In the genomic region with DNA sequence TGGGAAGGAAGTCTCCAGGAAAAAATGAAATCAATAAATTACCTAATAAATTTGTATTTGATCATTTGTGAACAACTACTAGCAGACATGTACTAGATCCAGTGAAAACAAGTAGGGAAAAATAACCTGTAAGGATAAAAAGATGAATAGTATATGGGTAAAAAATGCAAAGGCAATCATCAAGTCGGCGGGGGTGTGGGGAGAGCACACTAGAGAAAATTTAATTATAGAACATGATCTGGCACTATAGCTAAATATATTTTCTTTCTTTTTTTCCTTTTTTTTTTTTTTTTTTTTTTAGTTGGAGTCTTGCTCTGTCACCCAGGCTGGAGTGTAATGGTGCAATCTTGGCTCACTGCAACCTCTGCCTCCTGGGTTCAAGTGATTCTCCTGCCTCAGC, we compare ENCODE assay signal across 27 cellular contexts.
"Had no signal": no experiment of that assay in that cellular context is flagged by ENCODE, and none has a peak within 500 bp of the region (broad histone marks: within the 10 kb centered on the region; RNA-seq: fewer than 3 reads in every experiment).

No MANE protein-coding gene starts in this region.

- DNase-seq: activated CD4-positive, alpha-beta T cell treated with anti-CD3 and anti-CD28 coated beads for 1 hour; activated CD4-positive, alpha-beta T cell treated with anti-CD3 and anti-CD28 coated beads for 4 hours; activated CD4-positive, alpha-beta T cell treated with anti-CD3 and anti-CD28 coated beads, Interleukin-2, amount 10 ng/mL, durations not matched to agents 7 days and 5 days; activated CD4-positive, alpha-beta T cell treated with anti-CD3 and anti-CD28 coated beads, Interleukin-2, amount 50 U/mL, for 4 hours; activated CD8-positive, alpha-beta memory T cell treated with anti-CD3 and anti-CD28 coated beads, Interleukin-2, amount 50 U/mL, for 4 hours; activated effector memory CD4-positive, alpha-beta T cell treated with anti-CD3 and anti-CD28 coated beads, Interleukin-2, amount 50 U/mL, for 16 hours; activated naive CD4-positive, alpha-beta T cell treated with anti-CD3 and anti-CD28 coated beads for 36 hours; activated naive CD8-positive, alpha-beta T cell treated with anti-CD3 and anti-CD28 coated beads for 36 hours; activated naive CD8-positive, alpha-beta T cell treated with anti-CD3 and anti-CD28 coated beads, Interleukin-2, amount 50 U/mL, for 24 hours; activated T-cell treated with anti-CD3 and anti-CD28 coated beads, Interleukin-2, amount 50 U/mL, for 1 hour; activated T-cell treated with anti-CD3 and anti-CD28 coated beads, Interleukin-2, amount 50 U/mL, for 48 hours; anterior cingulate cortex; body of pancreas; cortex of kidney; dermis blood vessel endothelial cell; effector CD4-positive, alpha-beta T cell; foreskin fibroblast; gastrocnemius medialis; heart right ventricle; T-helper 2 cell had no signal

- H3K27ac ChIP-seq: body of pancreas, epithelial cell of prostate, heart right ventricle had no signal

- H3K27ac Mint-ChIP-seq: activated CD4-positive, alpha-beta T cell treated with anti-CD3 and anti-CD28 coated beads, Interleukin-2, amount 10 ng/mL, durations not matched to agents 7 days and 5 days; activated CD8-positive, alpha-beta memory T cell treated with anti-CD3 and anti-CD28 coated beads, Interleukin-2, amount 10 ng/mL, durations not matched to agents 7 days and 5 days; activated CD8-positive, alpha-beta T cell treated with anti-CD3 and anti-CD28 coated beads, Interleukin-2, amount 10 ng/mL, durations not matched to agents 7 days and 5 days; activated naive CD4-positive, alpha-beta T cell treated with anti-CD3 and anti-CD28 coated beads for 36 hours; activated naive CD4-positive, alpha-beta T cell treated with anti-CD3 and anti-CD28 coated beads, Interleukin-2, amount 50 U/mL, for 24 hours; activated naive CD8-positive, alpha-beta T cell treated with anti-CD3 and anti-CD28 coated beads for 36 hours; activated naive CD8-positive, alpha-beta T cell treated with anti-CD3 and anti-CD28 coated beads, Interleukin-2, amount 50 U/mL, for 24 hours; activated T-helper 1 cell treated with anti-CD3 and anti-CD28 coated beads, Interleukin-12 subunit alpha, Interleukin-12 subunit beta, Interleukin-2, Interleukin-4 antibody, amounts not matched to agents 30 ng/mL and 10 ng/mL and 1 ng/mL, durations not matched to agents 14 hours and 24 hours and 36 hours; activated T-helper 2 cell treated with anti-CD3 and anti-CD28 coated beads, Interferon-gamma antibody, Interleukin-2, Interleukin-4, amounts not matched to agents 10 μg/mL and 5 μg/mL and 100 μg/mL, durations not matched to agents 14 hours and 24 hours and 36 hours; WTC11 had no signal

- H3K36me3 Mint-ChIP-seq: activated naive CD8-positive, alpha-beta T cell treated with anti-CD3 and anti-CD28 coated beads for 36 hours; WTC11 had no signal

- H3K4me1 Mint-ChIP-seq: activated CD4-positive, alpha-beta T cell treated with anti-CD3 and anti-CD28 coated beads, Interleukin-2, amount 10 ng/mL, durations not matched to agents 7 days and 5 days; activated CD8-positive, alpha-beta memory T cell treated with anti-CD3 and anti-CD28 coated beads, Interleukin-2, amount 10 ng/mL, durations not matched to agents 7 days and 5 days; activated naive CD4-positive, alpha-beta T cell treated with anti-CD3 and anti-CD28 coated beads, Interleukin-2, amount 50 U/mL, for 24 hours; activated naive CD8-positive, alpha-beta T cell treated with anti-CD3 and anti-CD28 coated beads for 36 hours; activated naive CD8-positive, alpha-beta T cell treated with anti-CD3 and anti-CD28 coated beads, Interleukin-2, amount 50 U/mL, for 24 hours; WTC11 had no signal

- H3K9me3 ChIP-seq: body of pancreas, gastrocnemius medialis had no signal

- H3K4me3 Mint-ChIP-seq: activated CD4-positive, alpha-beta T cell treated with anti-CD3 and anti-CD28 coated beads, Interleukin-2, amount 10 ng/mL, durations not matched to agents 7 days and 5 days; activated CD8-positive, alpha-beta memory T cell treated with anti-CD3 and anti-CD28 coated beads, Interleukin-2, amount 10 ng/mL, durations not matched to agents 7 days and 5 days; activated CD8-positive, alpha-beta T cell treated with anti-CD3 and anti-CD28 coated beads, Interleukin-2, amount 10 ng/mL, durations not matched to agents 7 days and 5 days; activated naive CD4-positive, alpha-beta T cell treated with anti-CD3 and anti-CD28 coated beads for 36 hours; activated naive CD4-positive, alpha-beta T cell treated with anti-CD3 and anti-CD28 coated beads, Interleukin-2, amount 50 U/mL, for 24 hours; activated naive CD8-positive, alpha-beta T cell treated with anti-CD3 and anti-CD28 coated beads for 36 hours; activated naive CD8-positive, alpha-beta T cell treated with anti-CD3 and anti-CD28 coated beads, Interleukin-2, amount 50 U/mL, for 24 hours; activated T-helper 1 cell treated with anti-CD3 and anti-CD28 coated beads, Interleukin-12 subunit alpha, Interleukin-12 subunit beta, Interleukin-2, Interleukin-4 antibody, amounts not matched to agents 30 ng/mL and 10 ng/mL and 1 ng/mL, durations not matched to agents 14 hours and 24 hours and 36 hours; WTC11 had no signal

- H3K27me3 ChIP-seq: body of pancreas, gastrocnemius medialis, heart right ventricle had no signal

- H3K4me3 ChIP-seq: body of pancreas, gastrocnemius medialis, heart right ventricle had no signal

- H3K9me3 Mint-ChIP-seq: activated naive CD4-positive, alpha-beta T cell treated with anti-CD3 and anti-CD28 coated beads, Interleukin-2, amount 50 U/mL, for 24 hours had no signal

- H3K36me3 ChIP-seq: gastrocnemius medialis, heart right ventricle had no signal

- ATAC-seq: activated CD8-positive, alpha-beta memory T cell treated with anti-CD3 and anti-CD28 coated beads, Interleukin-2, amount 10 ng/mL, durations not matched to agents 7 days and 5 days; activated CD8-positive, alpha-beta T cell treated with anti-CD3 and anti-CD28 coated beads, Interleukin-2, amount 10 ng/mL, durations not matched to agents 7 days and 5 days; activated naive CD8-positive, alpha-beta T cell treated with anti-CD3 and anti-CD28 coated beads, Interleukin-2, amount 50 U/mL, for 24 hours; body of pancreas; heart right ventricle; WTC11 had no signal
